ENCODE assay signal across 8 cellular contexts in genomic region chr1:236685917-236686814, GRCh38. TPM values are rescaled to one million over a fixed set of nuclear protein-coding genes. Genes with fewer than 3 reads are reported as not detected.
A peak's percentile ranks its signal among the peaks of the same experiment; 100 is the strongest.
DNase-seq lines count a peak whose midpoint lies in the region; ATAC-seq and TF ChIP-seq lines count a peak whose summit lies in the region.

ACTN2 (plus strand) TSS chr1:236686499; CDS start chr1:236686674, 175 bp downstream.

- TF ChIP-seq CTCF in omental fat pad (IDR thresholded peaks at IDR 0.05), result no peak
- TF ChIP-seq CTCF in tibial artery (IDR thresholded peaks at IDR 0.05), result no peak

- H3K4me1 ChIP-seq in tibial artery, result peaks cover 0 to 26% (median 11%) of the 10 kb centered on the region in 4 donors

- DNase-seq in NOMO-1 (lab: John Stamatoyannopoulos, UW; ENCODE audit: unreplicated experiment in 2 of 2), result peak; percentile 49 to 70
- DNase-seq in activated T-helper 9 cell treated with anti-CD3 and anti-CD28 coated beads, Interleukin-2, amount 50 U/mL, for 16 hours (ENCODE audit: low read depth), result peak; percentile 31
- peak; percentile 82 for DNase-seq in germinal center (ENCODE audit: low spot score)
- no peak for DNase-seq in omental fat pad (ENCODE audit: low spot score)
- DNase-seq in tibial artery, result peak in 1 of 2 donors; percentile 81
- no peak for DNase-seq in cerebellar cortex (ENCODE audit: low spot score)

- H3K27ac ChIP-seq in tibial artery, result peak within 1 kb of the TSS; percentile 74 to 83

- peak within 1 kb of the TSS; percentile 61 to 64 for H3K4me3 ChIP-seq in tibial artery

- no peaks in the 10 kb centered on the region for H3K27me3 ChIP-seq in tibial artery

- intact Hi-C loops in tibial artery (cut with DNase I; ENCODE audit: low total_unique reads), result no loop called here

- peak; percentile 84 for ATAC-seq in GM18498 (IDR thresholded peaks at IDR 0.05; ENCODE audit: unreplicated experiment)
- peak; percentile 77 for ATAC-seq in HG02852 (IDR thresholded peaks at IDR 0.05; ENCODE audit: unreplicated experiment)
- peak; percentile 85 for ATAC-seq in omental fat pad (ENCODE audit: low FRiP score)

- no peaks in the 10 kb centered on the region for H3K9me3 ChIP-seq in tibial artery

- H3K36me3 ChIP-seq in tibial artery, result no peaks in the 10 kb centered on the region

RNA-seq across cellular contexts. Expression of gene ACTN2, which starts in this region (rescaled TPM):
- total RNA-seq in omental fat pad, result 1 to 10 TPM in 3 of 4 donors, under 1 TPM in 1; 0.79 to 5.3 (median 1.8) TPM

Comparison
In these comparisons a context has a peak if more than half of its experiments do, and no peak if none do; other contexts are left out.
1. DNase-seq: peak in NOMO-1 (2 of 2), activated T-helper 9 cell treated with anti-CD3 and anti-CD28 coated beads, Interleukin-2, amount 50 U/mL, for 16 hours (single experiment) and germinal center (single experiment); none in omental fat pad (single experiment) and cerebellar cortex (single experiment).
2. Peak in every context shown above with its lines, with median percentiles within 50 percentile points of each other: ATAC-seq.